ENCODE assay signal across 17 cellular contexts in genomic region chr6:34592208-34592952, GRCh38. TPM values are rescaled to one million over a fixed set of nuclear protein-coding genes. Genes with fewer than 3 reads are reported as not detected.
DNase-seq lines count a peak whose midpoint lies in the region; ATAC-seq and TF ChIP-seq lines count a peak whose summit lies in the region.
"Had no signal": no experiment of that assay in that cellular context is flagged by ENCODE, and none has a peak within 500 bp of the region (broad histone marks: within the 10 kb centered on the region; RNA-seq: fewer than 3 reads in every experiment).

No MANE protein-coding gene starts in this region.

- H3K9me3 Mint-ChIP-seq in endodermal cell: no peaks in the 10 kb centered on the region
- no peaks in the 10 kb centered on the region for H3K9me3 Mint-ChIP-seq in MCF 10A (ENCODE audit: unreplicated experiment)
- H3K9me3 Mint-ChIP-seq: activated T-helper 2 cell treated with anti-CD3 and anti-CD28 coated beads, Interferon-gamma antibody, Interleukin-2, Interleukin-4, amounts not matched to agents 10 μg/mL and 5 μg/mL and 100 μg/mL, durations not matched to agents 14 hours and 24 hours and 36 hours had no signal

- 93 to 96% methylated on average over 8 to 9 of the region's 10 CpGs for WGBS in endodermal cell (ENCODE audit: insufficient coverage in 1 of 2, insufficient read length in 1 of 2), 2 experiments

- H3K36me3 Mint-ChIP-seq in T-helper 17 cell (ENCODE audit: low read depth) (peaks cover 2% of the 10 kb centered on the region), endodermal cell (ENCODE audit: low read depth) (peaks cover 2% of the 10 kb centered on the region), MCF 10A (ENCODE audit: insufficient read depth, unreplicated experiment) (peaks cover 21% of the 10 kb centered on the region)

- intact Hi-C loops in MCF 10A (cut with micrococcal nuclease): no loop called here

- no peak overlapping the region for H3K4me3 ChIP-seq in endodermal cell (ENCODE audit: low read length)
- H3K4me3 ChIP-seq: right lobe of liver, uterus had no signal

- DNase-seq in stimulated activated CD4-positive, alpha-beta T cell treated with anti-CD3 and anti-CD28 coated beads, Interleukin-15, amount 100 ng/mL, for 24 hours: peak; percentile 18
- no peak for DNase-seq in stimulated activated CD4-positive, alpha-beta T cell treated with anti-CD3 and anti-CD28 coated beads, Interleukin-1b, Interleukin-23, amount 100 ng/mL, for 48 hours
- DNase-seq in T-helper 17 cell (no peak), endodermal cell (peak; percentile 35), kidney tubule cell (ENCODE audit: low spot score) (no peak), MCF 10A (ENCODE audit: unreplicated experiment) (no peak), AG20443 (ENCODE audit: low spot score) (no peak)
- DNase-seq: aorta; BE2C; DMS153; NCI-H1436 treated with DMSO at 0.1 percent for 48 hours; NCI-H226; NK-92 treated with Interleukin-12 subunit alpha and Interleukin-12 subunit beta, amount 100 ng/mL, for 24 hours had no signal

- no peaks in the 10 kb centered on the region for H3K36me3 ChIP-seq in endodermal cell (ENCODE audit: control insufficient read depth, insufficient read depth, low read length)
- H3K36me3 ChIP-seq: uterus had no signal

- H3K27ac Mint-ChIP-seq in T-helper 17 cell (peak overlapping the region; percentile 70), endodermal cell (no peak overlapping the region), MCF 10A (ENCODE audit: low read depth, unreplicated experiment) (no peak overlapping the region)
- H3K27ac Mint-ChIP-seq: activated T-helper 2 cell treated with anti-CD3 and anti-CD28 coated beads, Interferon-gamma antibody, Interleukin-2, Interleukin-4, amounts not matched to agents 10 μg/mL and 5 μg/mL and 100 μg/mL, durations not matched to agents 14 hours and 24 hours and 36 hours had no signal

- H3K27ac ChIP-seq in endodermal cell (ENCODE audit: low read depth, low read length): no peak overlapping the region
- H3K27ac ChIP-seq: right lobe of liver, uterus had no signal

- H3K9me3 ChIP-seq in T-helper 17 cell (ENCODE audit: control insufficient read depth, low read length, poor library complexity, severe bottlenecking) (no peaks in the 10 kb centered on the region), endodermal cell (ENCODE audit: control insufficient read depth, low read length) (no peaks in the 10 kb centered on the region)
- H3K9me3 ChIP-seq: BE2C, right lobe of liver, uterus had no signal

- TF ChIP-seq CTCF in endodermal cell (conservative IDR thresholded peaks at IDR 0.05) (no peak), MCF 10A (IDR thresholded peaks at IDR 0.05; ENCODE audit: unreplicated experiment) (no peak)

- POLR2A ChIA-PET in MCF 10A (lab: Yijun Ruan, JAX): interaction anchor here (3.1 kb wide), 1 partner anchor 17 kb away, joined by 11 read pairs; no protein-coding TSS in a partner anchor

- CTCF ChIA-PET in MCF 10A (lab: Yijun Ruan, JAX): interaction anchor here (0.7 to 2.6 kb wide), 2 partner anchors 8 to 17 kb away, joined by 3 to 16 read pairs; no protein-coding TSS in a partner anchor

- no TSS peak for BruUV-seq in MCF 10A (replicated peaks; lab: Mats Ljungman, UMichigan)

- peaks cover 1% of the 10 kb centered on the region for H3K4me1 ChIP-seq in endodermal cell (ENCODE audit: control insufficient read depth, insufficient read depth, low read length)
- H3K4me1 ChIP-seq: BE2C, right lobe of liver had no signal

- H3K4me1 Mint-ChIP-seq in T-helper 17 cell (peaks cover 25% of the 10 kb centered on the region), endodermal cell (peaks cover 23% of the 10 kb centered on the region), MCF 10A (ENCODE audit: insufficient read depth, unreplicated experiment) (peaks cover under 1% of the 10 kb centered on the region)

- no peak overlapping the region for H3K9ac ChIP-seq in endodermal cell (ENCODE audit: extremely low read depth, low read length, poor library complexity, severe bottlenecking)

- no peak for ATAC-seq in T-helper 17 cell
- ATAC-seq: right lobe of liver had no signal

- no peak overlapping the region for H3K4me3 Mint-ChIP-seq in T-helper 17 cell
- no peak overlapping the region for H3K4me3 Mint-ChIP-seq in endodermal cell
- no peak overlapping the region for H3K4me3 Mint-ChIP-seq in MCF 10A (ENCODE audit: unreplicated experiment)

- H3K27me3 ChIP-seq in endodermal cell (ENCODE audit: control insufficient read depth, insufficient read depth, low read length, poor library complexity, severe bottlenecking): peaks cover 14% of the 10 kb centered on the region
- H3K27me3 ChIP-seq: BE2C, right lobe of liver, uterus had no signal

- H3K27me3 Mint-ChIP-seq in T-helper 17 cell (no peaks in the 10 kb centered on the region), endodermal cell (ENCODE audit: insufficient read depth) (no peaks in the 10 kb centered on the region), MCF 10A (ENCODE audit: insufficient read depth, unreplicated experiment) (no peaks in the 10 kb centered on the region)

RNA-seq across cellular contexts. Expression of gene SPDEF, which starts 36.3 kb away (rescaled TPM):
- total RNA-seq in T-helper 17 cell (under 1 TPM; 0.23 to 0.35 TPM), endodermal cell (1 to 10 TPM; 1.1 to 2.6 TPM), MCF 10A (2022) (not detected in 2 replicates)
- polyA plus RNA-seq in endodermal cell (2013, experiment 1 of 2): 0.57 TPM
- 0.25 TPM for polyA plus RNA-seq in endodermal cell (2013, experiment 2 of 2)
- total RNA-seq: osteoblast, right lobe of liver had no signal

Comparison
In these comparisons a context has a peak if more than half of its experiments do, and no peak if none do; other contexts are left out.
1. DNase-seq: peak in stimulated activated CD4-positive, alpha-beta T cell treated with anti-CD3 and anti-CD28 coated beads, Interleukin-15, amount 100 ng/mL, for 24 hours (single experiment) and endodermal cell (single experiment); none in stimulated activated CD4-positive, alpha-beta T cell treated with anti-CD3 and anti-CD28 coated beads, Interleukin-1b, Interleukin-23, amount 100 ng/mL, for 48 hours (single experiment), T-helper 17 cell (0 of 3), kidney tubule cell (single experiment), MCF 10A (single experiment) and AG20443 (single experiment).